ENCODE assay signal across 17 cellular contexts in the genomic region with DNA sequence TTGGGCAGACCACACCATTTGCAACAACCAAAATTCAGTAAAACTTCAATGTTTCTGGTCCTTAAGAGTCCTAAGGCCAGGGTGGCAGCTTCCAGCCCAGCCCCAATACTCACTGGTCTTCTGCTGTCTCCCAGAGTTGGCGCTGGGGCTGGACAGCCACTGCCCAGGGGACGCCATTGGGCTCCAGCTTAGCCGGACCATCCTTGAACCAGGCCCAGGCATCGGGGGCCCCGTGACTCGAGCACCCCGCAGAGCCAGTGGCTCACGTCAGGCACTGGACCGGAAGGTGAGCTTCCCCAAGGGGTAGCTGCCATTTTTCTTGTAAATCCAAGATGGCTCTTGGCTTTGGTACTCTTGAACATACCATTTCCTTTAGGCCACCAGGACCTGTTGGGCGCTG.
"Had no signal": no experiment of that assay in that cellular context is flagged by ENCODE, and none has a peak within 500 bp of the region (broad histone marks: within the 10 kb centered on the region; RNA-seq: fewer than 3 reads in every experiment).

No MANE protein-coding gene starts in this region.

- FAIRE-seq: endometrium, frontal cortex, urothelium cell line had no signal

- H3K27ac Mint-ChIP-seq: stimulated activated naive B cell treated with anti-CD40 and anti-IgM and Interleukin-4, amounts not matched to agents 10 μg/mL and 1 μg/mL and 100 μg/mL, for 72 hours had no signal

- H3K4me1 Mint-ChIP-seq: stimulated activated naive B cell treated with anti-CD40 and anti-IgM and Interleukin-4, amounts not matched to agents 10 μg/mL and 1 μg/mL and 100 μg/mL, for 72 hours had no signal

- H3K27me3 Mint-ChIP-seq: naive thymus-derived CD8-positive, alpha-beta T cell; stimulated activated naive B cell treated with anti-CD40 and anti-IgM and Interleukin-4, amounts not matched to agents 10 μg/mL and 1 μg/mL and 100 μg/mL, for 72 hours; stimulated activated naive CD8-positive, alpha-beta T cell treated with anti-CD3 and anti-CD28 coated beads, Interleukin-15, amount 100 ng/mL, for 72 hours had no signal

- H3K27me3 ChIP-seq: heart left ventricle, left lung, neutrophil, transverse colon had no signal

- ATAC-seq: esophagus mucosa; left lung; naive thymus-derived CD8-positive, alpha-beta T cell; stimulated activated naive B cell treated with anti-CD40 and anti-IgM and Interleukin-4, amounts not matched to agents 10 μg/mL and 1 μg/mL and 100 μg/mL, for 72 hours; stimulated activated naive CD8-positive, alpha-beta T cell treated with anti-CD3 and anti-CD28 coated beads, Interleukin-15, amount 100 ng/mL, for 72 hours had no signal

- H3K36me3 ChIP-seq: left lung, neutrophil, transverse colon had no signal

- H3K27ac ChIP-seq: heart left ventricle, left lung, neutrophil, thoracic aorta, transverse colon had no signal

- H3K4me3 Mint-ChIP-seq: stimulated activated naive B cell treated with anti-CD40 and anti-IgM and Interleukin-4, amounts not matched to agents 10 μg/mL and 1 μg/mL and 100 μg/mL, for 72 hours; stimulated activated naive CD8-positive, alpha-beta T cell treated with anti-CD3 and anti-CD28 coated beads, Interleukin-15, amount 100 ng/mL, for 72 hours had no signal

- H3K4me3 ChIP-seq: heart left ventricle, left lung, thoracic aorta, transverse colon had no signal

- DNase-seq: effector memory CD4-positive, alpha-beta T cell; heart left ventricle; hippocampal formation; kidney glomerular epithelial cell; left lung; mesendoderm; naive thymus-derived CD8-positive, alpha-beta T cell; stimulated activated CD4-positive, alpha-beta T cell treated with anti-CD3 and anti-CD28 coated beads, Interleukin-4, amount 100 ng/mL, for 1 hour; stimulated activated naive B cell treated with anti-CD40 and anti-IgM and Interleukin-4, amounts not matched to agents 10 μg/mL and 1 μg/mL and 100 μg/mL, for 72 hours; stimulated activated naive CD8-positive, alpha-beta T cell treated with anti-CD3 and anti-CD28 coated beads, Interleukin-15, amount 100 ng/mL, for 72 hours; transverse colon had no signal

- H3K4me1 ChIP-seq: heart left ventricle, left lung, transverse colon had no signal

- H3K9me3 ChIP-seq: thoracic aorta had no signal
